Comparison of ENCODE assay signal across 18 cellular contexts in genomic region chr2:82344670-82345069, GRCh38.
DNase-seq lines count a peak whose midpoint lies in the region; ATAC-seq and TF ChIP-seq lines count a peak whose summit lies in the region.
"Had no signal": no experiment of that assay in that cellular context is flagged by ENCODE, and none has a peak within 500 bp of the region (broad histone marks: within the 10 kb centered on the region; RNA-seq: fewer than 3 reads in every experiment).

No MANE protein-coding gene starts in this region.

- H3K27me3 Mint-ChIP-seq in WTC11 (ENCODE audit: low read depth) (no peaks in the 10 kb centered on the region), T-helper 17 cell (no peaks in the 10 kb centered on the region), Calu3 (ENCODE audit: unreplicated experiment) (no peaks in the 10 kb centered on the region)

- H3K4me3 Mint-ChIP-seq in WTC11 (no peak overlapping the region), T-helper 17 cell (no peak overlapping the region), Calu3 (ENCODE audit: low read depth, unreplicated experiment) (no peak overlapping the region)
- H3K4me3 Mint-ChIP-seq: natural killer cell had no signal

- H3K36me3 Mint-ChIP-seq in WTC11 (no peaks in the 10 kb centered on the region), T-helper 17 cell (ENCODE audit: low read depth) (no peaks in the 10 kb centered on the region), Calu3 (ENCODE audit: insufficient read depth, unreplicated experiment) (no peaks in the 10 kb centered on the region)
- H3K36me3 Mint-ChIP-seq: natural killer cell had no signal

- no peak overlapping the region for H3K4me3 ChIP-seq in Jurkat, Clone E6-1 (ENCODE audit: low read length)
- H3K4me3 ChIP-seq: left lung, right atrium auricular region, tibial artery had no signal

- DNase-seq in ELR (ENCODE audit: low read depth) (peak; percentile 20), WTC11 (ENCODE audit: low spot score) (no peak), iPS-NIHi11 (ENCODE audit: low spot score) (peak; percentile 16), T-helper 17 cell (no peak), Calu3 (no peak), HuH-7.5 (ENCODE audit: low spot score) (no peak)
- DNase-seq in Jurkat, Clone E6-1 (ENCODE audit: low read depth, low spot score), result peak; percentile 24
- DNase-seq: activated CD4-positive, alpha-beta T cell treated with anti-CD3 and anti-CD28 coated beads for 1 hour; activated naive CD4-positive, alpha-beta T cell treated with anti-CD3 and anti-CD28 coated beads, Interleukin-2, amount 50 U/mL, for 16 hours; BE2C; caudate nucleus; left lung; MM.1S; natural killer cell; stimulated activated CD4-positive, alpha-beta T cell treated with anti-CD3 and anti-CD28 coated beads, Interleukin-2, amount 100 ng/mL, for 24 hours; tibial artery had no signal

- CTCF ChIA-PET in WTC11 (lab: Charles Lee), result interaction anchor here (0.9 to 1.1 kb wide), 3 partner anchors 9 to 1971 kb away, joined by 3 read pairs; no protein-coding TSS in a partner anchor
- CTCF ChIA-PET in Calu3 (lab: Charles Lee), result no interaction called here

- intact Hi-C loops in Calu3 (cut with micrococcal nuclease; ENCODE audit: unreplicated experiment), result no loop called here

- no peak overlapping the region for H3K27ac Mint-ChIP-seq in WTC11
- H3K27ac Mint-ChIP-seq in T-helper 17 cell, result no peak overlapping the region
- no peak overlapping the region for H3K27ac Mint-ChIP-seq in Calu3 (ENCODE audit: unreplicated experiment)
- H3K27ac Mint-ChIP-seq: natural killer cell had no signal

- no TSS peak for BruUV-seq in Calu3 (replicated peaks; lab: Mats Ljungman, UMichigan)

- no peaks in the 10 kb centered on the region for H3K9me3 ChIP-seq in T-helper 17 cell (ENCODE audit: control insufficient read depth, low read length, poor library complexity, severe bottlenecking)
- H3K9me3 ChIP-seq: BE2C, left lung, right atrium auricular region, tibial artery had no signal

- H3K4me1 Mint-ChIP-seq in WTC11 (0 out of 2 replicates have a peak, but pooled peaks cover 2% of the 10 kb centered on the region), T-helper 17 cell (no peaks in the 10 kb centered on the region), Calu3 (ENCODE audit: low read depth, unreplicated experiment) (no peaks in the 10 kb centered on the region)
- H3K4me1 Mint-ChIP-seq: natural killer cell had no signal

- H3K9me3 Mint-ChIP-seq in WTC11 (no peaks in the 10 kb centered on the region), Calu3 (ENCODE audit: low read depth, unreplicated experiment) (peaks cover 2% of the 10 kb centered on the region)

- POLR2A ChIA-PET in WTC11 (lab: Charles Lee), result no interaction called here

- TF ChIP-seq CTCF in WTC11 (IDR thresholded peaks at IDR 0.05), result no peak
- no peak for TF ChIP-seq CTCF in Calu3 (IDR thresholded peaks at IDR 0.05; ENCODE audit: unreplicated experiment)

- ATAC-seq in WTC11, result peak; percentile 60
- ATAC-seq in HG02938 (IDR thresholded peaks at IDR 0.05; ENCODE audit: unreplicated experiment), result no peak
- no peak for ATAC-seq in T-helper 17 cell
- ATAC-seq: left lung, natural killer cell had no signal

TF ChIP-seq in WTC11, 78 proteins besides CTCF, POLR2A, EP300 and RAD21:
- TF ChIP-seq TCF7 (CRISPR knock-in tag; IDR thresholded peaks at IDR 0.05; ENCODE audit: low read depth) (no peak), NR1H2 (CRISPR knock-in tag; IDR thresholded peaks at IDR 0.05) (no peak), CBFB (CRISPR knock-in tag; IDR thresholded peaks at IDR 0.05; ENCODE audit: low read depth) (no peak), SP1 (CRISPR knock-in tag; conservative IDR thresholded peaks at IDR 0.05) (no peak), MLX (CRISPR knock-in tag; IDR thresholded peaks at IDR 0.05) (no peak), GTF2I (CRISPR knock-in tag; conservative IDR thresholded peaks at IDR 0.05) (no peak), ZNF138 (CRISPR knock-in tag; conservative IDR thresholded peaks at IDR 0.05) (no peak), TEAD4 (CRISPR knock-in tag; IDR thresholded peaks at IDR 0.05) (no peak), AR (CRISPR knock-in tag; IDR thresholded peaks at IDR 0.05) (no peak), ZNF396 (CRISPR knock-in tag; IDR thresholded peaks at IDR 0.05; ENCODE audit: borderline replicate concordance) (no peak), E2F4 (CRISPR knock-in tag; IDR thresholded peaks at IDR 0.05; ENCODE audit: borderline replicate concordance, low read depth) (no peak), JAZF1 (CRISPR knock-in tag; IDR thresholded peaks at IDR 0.05) (no peak), CREM (CRISPR knock-in tag; IDR thresholded peaks at IDR 0.05) (no peak), FOXJ3 (CRISPR knock-in tag; IDR thresholded peaks at IDR 0.05; ENCODE audit: borderline replicate concordance) (no peak), USF2 (CRISPR knock-in tag; IDR thresholded peaks at IDR 0.05) (no peak), SMAD3 (CRISPR knock-in tag; IDR thresholded peaks at IDR 0.05; ENCODE audit: borderline replicate concordance) (no peak), PRDM15 (CRISPR knock-in tag; IDR thresholded peaks at IDR 0.05) (no peak), HMGA2 (CRISPR knock-in tag; IDR thresholded peaks at IDR 0.05) (no peak)

Comparison
In these comparisons a context has a peak if more than half of its experiments do, and no peak if none do; other contexts are left out.
1. DNase-seq: peak in ELR (single experiment), Jurkat, Clone E6-1 (single experiment) and iPS-NIHi11 (single experiment); none in WTC11 (single experiment), T-helper 17 cell (0 of 3), Calu3 (single experiment) and HuH-7.5 (single experiment).